In the genomic region with DNA sequence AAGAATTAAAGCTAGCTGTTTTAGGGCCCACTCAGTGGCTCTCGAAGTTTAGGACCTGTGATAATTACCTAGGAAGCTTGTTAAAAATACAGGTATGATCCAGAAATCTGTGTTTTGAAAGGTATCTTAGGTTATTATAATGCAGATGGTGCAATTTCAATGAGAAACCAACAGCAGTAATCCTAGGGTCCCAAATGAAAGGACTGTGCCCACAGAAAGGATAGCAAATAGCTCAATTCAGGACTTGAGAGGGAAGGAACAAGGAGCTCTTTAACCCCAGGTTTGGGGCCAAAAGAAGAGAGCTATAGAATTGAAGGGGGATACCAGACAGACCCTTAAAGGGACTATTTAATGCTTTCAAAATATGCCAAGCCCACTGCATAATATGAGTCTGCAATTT, we compare ENCODE assay signal across 1 cellular context.
TF ChIP-seq lines count a peak whose summit lies in the region.

No MANE protein-coding gene starts in this region.

TF ChIP-seq in GM23338, 12 proteins besides CTCF, POLR2A, EP300 and RAD21 (continued from another document):
- TF ChIP-seq, protein P1, sequence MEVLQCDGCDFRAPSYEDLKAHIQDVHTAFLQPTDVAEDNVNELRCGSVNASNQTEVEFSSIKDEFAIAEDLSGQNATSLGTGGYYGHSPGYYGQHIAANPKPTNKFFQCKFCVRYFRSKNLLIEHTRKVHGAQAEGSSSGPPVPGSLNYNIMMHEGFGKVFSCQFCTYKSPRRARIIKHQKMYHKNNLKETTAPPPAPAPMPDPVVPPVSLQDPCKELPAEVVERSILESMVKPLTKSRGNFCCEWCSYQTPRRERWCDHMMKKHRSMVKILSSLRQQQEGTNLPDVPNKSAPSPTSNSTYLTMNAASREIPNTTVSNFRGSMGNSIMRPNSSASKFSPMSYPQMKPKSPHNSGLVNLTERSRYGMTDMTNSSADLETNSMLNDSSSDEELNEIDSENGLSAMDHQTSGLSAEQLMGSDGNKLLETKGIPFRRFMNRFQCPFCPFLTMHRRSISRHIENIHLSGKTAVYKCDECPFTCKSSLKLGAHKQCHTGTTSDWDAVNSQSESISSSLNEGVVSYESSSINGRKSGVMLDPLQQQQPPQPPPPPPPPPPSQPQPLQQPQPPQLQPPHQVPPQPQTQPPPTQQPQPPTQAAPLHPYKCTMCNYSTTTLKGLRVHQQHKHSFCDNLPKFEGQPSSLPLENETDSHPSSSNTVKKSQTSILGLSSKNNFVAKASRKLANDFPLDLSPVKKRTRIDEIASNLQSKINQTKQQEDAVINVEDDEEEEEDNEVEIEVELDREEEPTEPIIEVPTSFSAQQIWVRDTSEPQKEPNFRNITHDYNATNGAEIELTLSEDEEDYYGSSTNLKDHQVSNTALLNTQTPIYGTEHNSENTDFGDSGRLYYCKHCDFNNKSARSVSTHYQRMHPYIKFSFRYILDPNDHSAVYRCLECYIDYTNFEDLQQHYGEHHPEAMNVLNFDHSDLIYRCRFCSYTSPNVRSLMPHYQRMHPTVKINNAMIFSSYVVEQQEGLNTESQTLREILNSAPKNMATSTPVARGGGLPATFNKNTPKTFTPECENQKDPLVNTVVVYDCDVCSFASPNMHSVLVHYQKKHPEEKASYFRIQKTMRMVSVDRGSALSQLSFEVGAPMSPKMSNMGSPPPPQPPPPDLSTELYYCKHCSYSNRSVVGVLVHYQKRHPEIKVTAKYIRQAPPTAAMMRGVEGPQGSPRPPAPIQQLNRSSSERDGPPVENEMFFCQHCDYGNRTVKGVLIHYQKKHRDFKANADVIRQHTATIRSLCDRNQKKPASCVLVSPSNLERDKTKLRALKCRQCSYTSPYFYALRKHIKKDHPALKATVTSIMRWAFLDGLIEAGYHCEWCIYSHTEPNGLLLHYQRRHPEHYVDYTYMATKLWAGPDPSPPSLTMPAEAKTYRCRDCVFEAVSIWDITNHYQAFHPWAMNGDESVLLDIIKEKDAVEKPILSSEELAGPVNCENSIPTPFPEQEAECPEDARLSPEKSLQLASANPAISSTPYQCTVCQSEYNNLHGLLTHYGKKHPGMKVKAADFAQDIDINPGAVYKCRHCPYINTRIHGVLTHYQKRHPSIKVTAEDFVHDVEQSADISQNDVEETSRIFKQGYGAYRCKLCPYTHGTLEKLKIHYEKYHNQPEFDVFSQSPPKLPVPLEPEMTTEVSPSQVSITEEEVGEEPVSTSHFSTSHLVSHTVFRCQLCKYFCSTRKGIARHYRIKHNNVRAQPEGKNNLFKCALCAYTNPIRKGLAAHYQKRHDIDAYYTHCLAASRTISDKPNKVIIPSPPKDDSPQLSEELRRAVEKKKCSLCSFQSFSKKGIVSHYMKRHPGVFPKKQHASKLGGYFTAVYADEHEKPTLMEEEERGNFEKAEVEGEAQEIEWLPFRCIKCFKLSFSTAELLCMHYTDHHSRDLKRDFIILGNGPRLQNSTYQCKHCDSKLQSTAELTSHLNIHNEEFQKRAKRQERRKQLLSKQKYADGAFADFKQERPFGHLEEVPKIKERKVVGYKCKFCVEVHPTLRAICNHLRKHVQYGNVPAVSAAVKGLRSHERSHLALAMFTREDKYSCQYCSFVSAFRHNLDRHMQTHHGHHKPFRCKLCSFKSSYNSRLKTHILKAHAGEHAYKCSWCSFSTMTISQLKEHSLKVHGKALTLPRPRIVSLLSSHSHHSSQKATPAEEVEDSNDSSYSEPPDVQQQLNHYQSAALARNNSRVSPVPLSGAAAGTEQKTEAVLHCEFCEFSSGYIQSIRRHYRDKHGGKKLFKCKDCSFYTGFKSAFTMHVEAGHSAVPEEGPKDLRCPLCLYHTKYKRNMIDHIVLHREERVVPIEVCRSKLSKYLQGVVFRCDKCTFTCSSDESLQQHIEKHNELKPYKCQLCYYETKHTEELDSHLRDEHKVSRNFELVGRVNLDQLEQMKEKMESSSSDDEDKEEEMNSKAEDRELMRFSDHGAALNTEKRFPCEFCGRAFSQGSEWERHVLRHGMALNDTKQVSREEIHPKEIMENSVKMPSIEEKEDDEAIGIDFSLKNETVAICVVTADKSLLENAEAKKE (CRISPR knock-in tag; IDR thresholded peaks at IDR 0.05), result no peak
- no peak for TF ChIP-seq NANOG (IDR thresholded peaks at IDR 0.05; ENCODE audit: borderline replicate concordance)
